ENCODE assay signal across 12 cellular contexts in the genomic region with DNA sequence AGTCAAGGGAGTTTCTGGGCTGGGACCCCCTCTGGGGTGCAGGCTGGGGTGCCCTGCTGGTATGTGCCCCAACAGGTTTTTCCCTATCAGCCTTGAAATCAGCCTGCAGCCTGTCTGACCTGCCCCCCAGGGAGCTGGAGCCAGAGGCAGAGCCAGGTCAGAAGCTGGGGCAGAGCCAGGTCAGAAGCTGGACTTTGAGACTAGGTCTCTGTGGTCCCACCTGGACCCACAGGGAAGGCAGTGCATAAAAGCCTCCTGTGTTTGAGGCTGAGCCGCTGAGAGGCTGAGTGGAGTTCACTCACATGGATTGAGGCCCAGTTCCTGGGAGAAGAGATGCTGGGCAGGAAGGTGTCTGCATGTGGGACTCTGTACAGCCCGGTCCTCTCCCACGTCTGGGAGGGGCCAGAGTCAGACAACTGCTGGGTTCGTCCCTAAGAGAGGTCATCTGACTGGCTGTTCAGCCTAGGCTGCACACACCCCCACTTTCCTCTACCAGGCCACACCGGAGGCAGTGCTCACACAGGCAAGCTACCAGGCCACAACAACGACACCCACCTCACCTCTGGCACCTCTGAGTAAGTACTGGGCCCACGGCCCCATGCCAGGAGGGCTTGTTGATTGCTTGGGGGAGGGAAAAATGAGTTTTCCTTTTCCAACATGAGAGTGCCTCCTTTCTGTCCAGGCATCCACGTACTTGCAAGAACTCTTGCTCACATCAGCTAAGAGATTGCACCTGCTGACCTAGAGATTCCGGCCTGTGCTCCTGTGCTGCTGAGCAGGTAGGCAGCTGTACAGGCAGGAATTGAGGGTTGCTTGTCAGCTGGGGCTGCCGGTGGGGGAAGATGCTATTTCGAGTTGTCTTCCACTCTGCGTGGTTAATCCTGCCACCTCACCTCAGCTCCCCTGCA. TPM values are rescaled to one million over a fixed set of nuclear protein-coding genes. Genes with fewer than 3 reads are reported as not detected.
DNase-seq lines count a peak whose midpoint lies in the region; ATAC-seq and TF ChIP-seq lines count a peak whose summit lies in the region.
"Had no signal": no experiment of that assay in that cellular context is flagged by ENCODE, and none has a peak within 500 bp of the region (broad histone marks: within the 10 kb centered on the region; RNA-seq: fewer than 3 reads in every experiment).

A gene with protein sequence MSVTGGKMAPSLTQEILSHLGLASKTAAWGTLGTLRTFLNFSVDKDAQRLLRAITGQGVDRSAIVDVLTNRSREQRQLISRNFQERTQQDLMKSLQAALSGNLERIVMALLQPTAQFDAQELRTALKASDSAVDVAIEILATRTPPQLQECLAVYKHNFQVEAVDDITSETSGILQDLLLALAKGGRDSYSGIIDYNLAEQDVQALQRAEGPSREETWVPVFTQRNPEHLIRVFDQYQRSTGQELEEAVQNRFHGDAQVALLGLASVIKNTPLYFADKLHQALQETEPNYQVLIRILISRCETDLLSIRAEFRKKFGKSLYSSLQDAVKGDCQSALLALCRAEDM (plus strand): TSS at position 488 of the 908 bp plus-strand sequence. CDS start 814 bp downstream, outside the sequence.

- no peaks in the 10 kb centered on the region for H3K27me3 Mint-ChIP-seq in CD8-positive, alpha-beta T cell (ENCODE audit: low read depth)

- POLR2A ChIA-PET in CD8-positive, alpha-beta T cell (lab: Charles Lee), result no interaction called here

- TF ChIP-seq CTCF in body of pancreas (IDR thresholded peaks at IDR 0.05) (no peak), mucosa of descending colon (IDR thresholded peaks at IDR 0.05) (no peak)
- TF ChIP-seq CTCF in CD8-positive, alpha-beta T cell (IDR thresholded peaks at IDR 0.05), result no peak

- peak within 1 kb of the TSS; percentile 72 to 82 (median 82) for H3K27ac ChIP-seq in body of pancreas
- no peak within 1 kb of the TSS for H3K27ac ChIP-seq in CD8-positive, alpha-beta T cell (ENCODE audit: low read depth, low read length)

- intact Hi-C loops in body of pancreas (cut with DNase I), result no loop called here
- intact Hi-C loops in mucosa of descending colon (cut with DNase I, micrococcal nuclease), result no loop called here
- intact Hi-C loops in CD8-positive, alpha-beta T cell (cut with DNase I, micrococcal nuclease), result no loop called here

- H3K9me3 ChIP-seq in body of pancreas, result no peaks in the 10 kb centered on the region
- no peaks in the 10 kb centered on the region for H3K9me3 ChIP-seq in mucosa of descending colon
- H3K9me3 ChIP-seq in CD8-positive, alpha-beta T cell (ENCODE audit: low read length), result no peaks in the 10 kb centered on the region
- H3K9me3 ChIP-seq: MG63 had no signal

- H3K4me1 ChIP-seq in body of pancreas, result peaks cover 58% of the 10 kb centered on the region
- H3K4me1 ChIP-seq in mucosa of descending colon (ENCODE audit: low read depth), result peaks cover 18% of the 10 kb centered on the region
- peaks cover 27% of the 10 kb centered on the region for H3K4me1 ChIP-seq in CD8-positive, alpha-beta T cell (ENCODE audit: insufficient read depth, low read length)

- no peaks in the 10 kb centered on the region for H3K9me3 Mint-ChIP-seq in CD8-positive, alpha-beta T cell

- peak; percentile 21 for DNase-seq in EH (ENCODE audit: low read depth)
- peak; percentile 47 for DNase-seq in M059J (ENCODE audit: low read depth)
- peak; percentile 73 to 87 (median 84) for DNase-seq in body of pancreas
- peak; percentile 58 to 62 (median 62) for DNase-seq in mucosa of descending colon
- no peak for DNase-seq in CD8-positive, alpha-beta T cell
- DNase-seq in activated T-cell treated with anti-CD3 and anti-CD28 coated beads, Interleukin-2, amount 50 U/mL, for 1 hour, result no peak
- DNase-seq: GDM1 had no signal

- no peaks in the 10 kb centered on the region for H3K36me3 Mint-ChIP-seq in CD8-positive, alpha-beta T cell

- H3K4me1 Mint-ChIP-seq in CD8-positive, alpha-beta T cell (ENCODE audit: low read depth), result peaks cover 21% of the 10 kb centered on the region

- no peak within 1 kb of the TSS for H3K27ac Mint-ChIP-seq in CD8-positive, alpha-beta T cell

- H3K36me3 ChIP-seq in body of pancreas (replicated peaks in 1 of 2; ENCODE audit: insufficient read depth in 1 of 2, low read depth in 2 of 2), result no peaks in the 10 kb centered on the region
- no peaks in the 10 kb centered on the region for H3K36me3 ChIP-seq in mucosa of descending colon (ENCODE audit: low read depth)
- no peaks in the 10 kb centered on the region for H3K36me3 ChIP-seq in CD8-positive, alpha-beta T cell (ENCODE audit: insufficient read depth, low read length)
- H3K36me3 ChIP-seq: MG63 had no signal

- 0 to 49% methylated on average over 1 to 12 of the region's 12 CpGs for WGBS in body of pancreas, 2 donors

- CTCF ChIA-PET in CD8-positive, alpha-beta T cell (lab: Charles Lee), result interaction anchor here (0.6 to 18.4 kb wide), 7 partner anchors 8 to 174 kb away, joined by 3 to 283 read pairs (median 3); a partner anchor contains a TSS

- ATAC-seq in body of pancreas (peak; percentile 75), mucosa of descending colon (peak; percentile 78), HG02938 (IDR thresholded peaks at IDR 0.05; ENCODE audit: unreplicated experiment) (no peak), HG02981 (IDR thresholded peaks at IDR 0.05; ENCODE audit: unreplicated experiment) (no peak)
- ATAC-seq in CD8-positive, alpha-beta T cell, result no peak
- ATAC-seq: activated CD4-positive, CD25-positive, alpha-beta regulatory T cell treated with anti-CD3 and anti-CD28 coated beads, Interleukin-2, amount 50 U/mL, for 24 hours had no signal

- no peaks in the 10 kb centered on the region for H3K27me3 ChIP-seq in body of pancreas
- H3K27me3 ChIP-seq in CD8-positive, alpha-beta T cell (ENCODE audit: insufficient read depth, low read length), result no peaks in the 10 kb centered on the region
- H3K27me3 ChIP-seq: MG63 had no signal

- H3K4me3 ChIP-seq in body of pancreas, result no peak within 1 kb of the TSS
- H3K4me3 ChIP-seq in mucosa of descending colon, result no peak within 1 kb of the TSS
- no peak within 1 kb of the TSS for H3K4me3 ChIP-seq in CD8-positive, alpha-beta T cell (ENCODE audit: low read depth, low read length)
- H3K4me3 ChIP-seq: MG63 had no signal

- TF ChIP-seq POLR2A in body of pancreas (IDR thresholded peaks at IDR 0.05), result peak in 2 of 3 donors; percentile 57 to 60

- H3K4me3 Mint-ChIP-seq in CD8-positive, alpha-beta T cell, result no peak within 1 kb of the TSS

RNA-seq across cellular contexts. Expression of the gene that starts here (rescaled TPM):
- total RNA-seq in M059J (2014; rRNA removed; shearing (Covaris generic)), result 0.25 TPM in 1 of 2 replicates, not detected in the other
- total RNA-seq in body of pancreas (10 to 100 TPM; 17.4 to 33.3 TPM), mucosa of descending colon (not detected)
- under 1 TPM in 1 of 2 experiments, not detected in 1; 0.16 TPM for total RNA-seq in CD8-positive, alpha-beta T cell
- total RNA-seq: chondrocyte had no signal

Comparison
In these comparisons a context has a peak if more than half of its experiments do, and no peak if none do; other contexts are left out.
1. RNA of the gene that starts here (total RNA-seq): 17.4 to 33.3 TPM in body of pancreas; 0.25 TPM in M059J, 0.16 TPM in CD8-positive, alpha-beta T cell and not detected in mucosa of descending colon; every median in the first group is over 10 times any median in the second.
2. Peak in DNase-seq in M059J; RNA of the gene not detected or under 1 TPM.
3. Peak in DNase-seq and ATAC-seq in mucosa of descending colon; RNA of the gene not detected or under 1 TPM.
4. DNase-seq: peak in EH (single experiment) and body of pancreas (4 of 4); none in CD8-positive, alpha-beta T cell (0 of 7) and activated T-cell treated with anti-CD3 and anti-CD28 coated beads, Interleukin-2, amount 50 U/mL, for 1 hour (single experiment).